ENCODE assay signal across 28 cellular contexts in genomic region chr18:61727241-61727640, GRCh38.
DNase-seq lines count a peak whose midpoint lies in the region; FAIRE-seq and TF ChIP-seq lines count a peak whose summit lies in the region.
"Had no signal": no experiment of that assay in that cellular context is flagged by ENCODE, and none has a peak within 500 bp of the region (broad histone marks: within the 10 kb centered on the region; RNA-seq: fewer than 3 reads in every experiment).

No MANE protein-coding gene starts in this region.

- no peaks in the 10 kb centered on the region for H3K36me3 ChIP-seq in GM23248 (ENCODE audit: low read depth)
- H3K36me3 ChIP-seq in bronchial epithelial cell (ENCODE audit: control insufficient read depth, insufficient read depth, low read length): no peaks in the 10 kb centered on the region
- H3K36me3 ChIP-seq in tibial artery: no peaks in the 10 kb centered on the region
- H3K36me3 ChIP-seq: gastroesophageal sphincter, right atrium auricular region, spleen had no signal

- 0 to 3% methylated on average over 1 of the region's 1 CpG for WGBS in GM23248 (ENCODE audit: low coverage in 1 of 2, low lambda C conversion rate in 2 of 2, missing lambda C conversion rate in 2 of 2), 2 experiments

- H3K27me3 ChIP-seq in GM23248 (replicated peaks; ENCODE audit: insufficient read depth) (no peaks in the 10 kb centered on the region), bronchial epithelial cell (ENCODE audit: control insufficient read depth, insufficient read depth, low read length) (no peaks in the 10 kb centered on the region), tibial artery (no peaks in the 10 kb centered on the region)
- H3K27me3 ChIP-seq: body of pancreas, gastroesophageal sphincter, right atrium auricular region had no signal

- peaks cover 16% of the 10 kb centered on the region for H3F3A ChIP-seq in GM23248 (ENCODE audit: insufficient read depth)

- H4K20me1 ChIP-seq in GM23248 (ENCODE audit: insufficient read depth): no peaks in the 10 kb centered on the region

- H3K9me3 ChIP-seq in GM23248 (ENCODE audit: low read depth): no peaks in the 10 kb centered on the region
- no peaks in the 10 kb centered on the region for H3K9me3 ChIP-seq in tibial artery
- H3K9me3 ChIP-seq: body of pancreas, gastroesophageal sphincter, right atrium auricular region had no signal

- H3K4me2 ChIP-seq in GM23248 (ENCODE audit: unreplicated experiment): no peak overlapping the region

- H3K4me1 ChIP-seq in GM23248 (ENCODE audit: insufficient read depth) (peaks cover 27% of the 10 kb centered on the region), tibial artery (peaks cover 0 to 47% (median 17%) of the 10 kb centered on the region in 4 donors)
- H3K4me1 ChIP-seq: body of pancreas, gastroesophageal sphincter had no signal

- TF ChIP-seq CTCF in bronchial epithelial cell (IDR thresholded peaks at IDR 0.05; ENCODE audit: insufficient read depth, low read length, severe bottlenecking): no peak
- TF ChIP-seq CTCF in foreskin fibroblast (IDR thresholded peaks at IDR 0.05; ENCODE audit: low read depth, low read length): no peak
- no peak for TF ChIP-seq CTCF in tibial artery (IDR thresholded peaks at IDR 0.05)

- no peak overlapping the region for H3K9ac ChIP-seq in GM23248

- in situ Hi-C loops in GM23248 (cut with MboI): no loop called here

- no peak overlapping the region for H2AFZ ChIP-seq in GM23248

- H3K9me2 ChIP-seq in GM23248 (ENCODE audit: insufficient read depth): no peaks in the 10 kb centered on the region

- DNase-seq in GM23248: peak; percentile 68
- DNase-seq in bronchial epithelial cell (ENCODE audit: low read depth): peak; percentile 29
- DNase-seq in foreskin fibroblast: peak; percentile 41 to 55
- no peak for DNase-seq in tibial artery
- DNase-seq in RKO (ENCODE audit: low spot score): no peak
- DNase-seq in germinal center (ENCODE audit: low spot score): no peak
- no peak for DNase-seq in putamen (ENCODE audit: low spot score)
- DNase-seq: activated CD4-positive, CD25-positive, alpha-beta regulatory T cell treated with anti-CD3 and anti-CD28 coated beads, Interleukin-2, amount 50 U/mL, for 72 hours; activated CD8-positive, alpha-beta T cell treated with anti-CD3 and anti-CD28 coated beads for 36 hours; activated effector memory CD4-positive, alpha-beta T cell treated with anti-CD3 and anti-CD28 coated beads, Interleukin-2, amount 50 U/mL, for 16 hours; body of pancreas; CD4-positive, alpha-beta T cell; effector CD4-positive, alpha-beta T cell; GOT3; natural killer cell; NCI-H1436; NCI-H2081 treated with DMSO at 0.1 percent for 48 hours; NCI-H226; NCI-H748 treated with DMSO at 0.1 percent for 48 hours; occipital lobe; spleen; T-helper 17 cell; trophoblast cell had no signal

- H3K79me2 ChIP-seq in GM23248 (ENCODE audit: insufficient read depth): no peaks in the 10 kb centered on the region

- intact Hi-C loops in tibial artery (cut with DNase I; ENCODE audit: low total_unique reads): no loop called here

- peak overlapping the region; percentile 57 for H3K27ac ChIP-seq in GM23248
- H3K27ac ChIP-seq in tibial artery: peak overlapping the region; percentile 66 to 88
- H3K27ac ChIP-seq: body of pancreas, gastroesophageal sphincter, right atrium auricular region, spleen had no signal

- H3K4me3 ChIP-seq in GM23248 (no peak overlapping the region), bronchial epithelial cell (ENCODE audit: low read depth, low read length) (no peak overlapping the region), foreskin fibroblast (ENCODE audit: low read depth in 1 of 2, low read length in 2 of 2) (no peak overlapping the region), tibial artery (no peak overlapping the region)
- H3K4me3 ChIP-seq: body of pancreas, gastroesophageal sphincter, right atrium auricular region, spleen had no signal

- no peak for FAIRE-seq in bronchial epithelial cell (lab: Jason Lieb, UNC)
- FAIRE-seq: colon, G401.6, islet of Langerhans had no signal

Comparison
In these comparisons a context has a peak if more than half of its experiments do, and no peak if none do; other contexts are left out.
1. DNase-seq: peak in GM23248 (single experiment), bronchial epithelial cell (single experiment) and foreskin fibroblast (2 of 2); none in tibial artery (0 of 2), RKO (single experiment), germinal center (single experiment) and putamen (single experiment).